ENCODE assay signal across 22 cellular contexts in the genomic region with DNA sequence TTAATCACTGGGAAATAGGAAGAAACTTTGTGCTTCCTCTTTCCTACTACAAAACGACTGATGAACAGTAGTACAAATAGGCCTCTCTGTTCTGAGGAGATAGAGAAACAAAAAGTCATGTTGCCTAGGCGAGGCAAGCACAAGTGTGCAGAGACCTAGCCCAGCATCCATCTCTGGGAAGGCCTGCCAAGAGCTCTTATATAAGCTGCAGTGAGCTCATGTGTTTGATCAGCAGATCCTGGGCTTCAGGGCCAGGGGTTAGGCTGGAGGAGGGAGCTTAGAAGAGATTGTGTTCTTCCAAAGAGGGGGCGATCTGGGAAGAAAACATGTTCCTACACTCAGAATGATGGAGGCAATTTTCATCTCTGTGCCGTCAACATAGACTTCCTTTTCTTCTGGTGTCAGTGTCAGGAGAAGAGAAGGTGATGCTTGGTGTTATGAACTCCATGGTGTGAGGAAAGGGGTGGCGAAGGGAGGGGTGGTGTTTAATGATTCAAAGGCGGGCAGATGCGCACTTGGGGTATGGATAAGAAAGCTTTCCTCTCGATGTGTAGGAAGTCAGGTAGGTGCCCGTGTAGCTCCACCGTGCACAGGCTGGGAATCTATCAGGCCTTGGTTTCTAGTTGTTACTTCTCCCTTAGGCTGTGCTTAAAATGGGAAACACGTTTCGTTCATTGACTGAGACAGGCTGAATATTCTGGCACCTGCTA. TPM values are rescaled to one million over a fixed set of nuclear protein-coding genes. Genes with fewer than 3 reads are reported as not detected.
DNase-seq lines count a peak whose midpoint lies in the region; ATAC-seq and TF ChIP-seq lines count a peak whose summit lies in the region.
"Had no signal": no experiment of that assay in that cellular context is flagged by ENCODE, and none has a peak within 500 bp of the region (broad histone marks: within the 10 kb centered on the region; RNA-seq: fewer than 3 reads in every experiment).

No MANE protein-coding gene starts in this region.

- intact Hi-C loops in right lobe of liver (cut with DNase I), result no loop called here
- intact Hi-C loops in stomach (cut with DNase I; ENCODE audit: low total_unique reads), result no loop called here

- 63% methylated on average over 11 of the region's 12 CpGs for WGBS in right lobe of liver (ENCODE audit: insufficient coverage, low coverage, low lambda C conversion rate, missing lambda C conversion rate)
- WGBS in stomach, 5 donors, result 72 to 78% (median 74%) methylated on average over 12 of the region's 12 CpGs

- no peak overlapping the region for H3K27ac ChIP-seq in right lobe of liver
- no peak overlapping the region for H3K27ac ChIP-seq in stomach
- H3K27ac ChIP-seq: A549, brain microvascular endothelial cell, neural progenitor cell had no signal

- no peak for TF ChIP-seq CTCF in choroid plexus epithelial cell (conservative IDR thresholded peaks at IDR 0.05; ENCODE audit: low read depth, low read length)
- TF ChIP-seq CTCF in right lobe of liver (IDR thresholded peaks at IDR 0.05), result no peak
- no peak for TF ChIP-seq CTCF in stomach (IDR thresholded peaks at IDR 0.05)

- DNase-seq in NCI-H2196 (lab: John Stamatoyannopoulos, UW; ENCODE audit: unreplicated experiment), result peak; percentile 58
- no peak for DNase-seq in NCI-H2196 treated with DMSO at 0.1 percent for 48 hours (lab: John Stamatoyannopoulos, UW; ENCODE audit: unreplicated experiment)
- peak; percentile 5 for DNase-seq in choroid plexus epithelial cell (ENCODE audit: low read depth)
- DNase-seq in right lobe of liver, result no peak
- peak; percentile 58 for DNase-seq in stomach
- DNase-seq in NCI-H2171 (lab: John Stamatoyannopoulos, UW), result no peak
- DNase-seq in activated T-cell treated with anti-CD3 and anti-CD28 coated beads for 4 hours, result no peak
- DNase-seq: activated B cell treated with CpG ODN at 0.5 μM for 24 hours; activated CD4-positive, alpha-beta T cell treated with anti-CD3 and anti-CD28 coated beads, Interleukin-2, amount 50 U/mL, for 4 hours; activated CD8-positive, alpha-beta memory T cell treated with anti-CD3 and anti-CD28 coated beads, Interleukin-2, amount 50 U/mL, for 4 hours; BE2C; brain microvascular endothelial cell; dermis blood vessel endothelial cell; NCI-H1048; NCI-H2081; SK-N-SH; stimulated activated CD4-positive, alpha-beta T cell treated with anti-CD3 and anti-CD28 coated beads, Interleukin-2, amount 100 ng/mL, for 48 hours; stimulated activated naive CD8-positive, alpha-beta T cell treated with anti-CD3 and anti-CD28 coated beads, Interleukin-15, amount 100 ng/mL, for 72 hours; T-helper 9 cell had no signal

- ATAC-seq in right lobe of liver (peak in 3 of 4 donors; percentile 30 to 66 (median 36)), HG03442 (IDR thresholded peaks at IDR 0.05; ENCODE audit: unreplicated experiment) (no peak)
- ATAC-seq: A549; stimulated activated naive CD8-positive, alpha-beta T cell treated with anti-CD3 and anti-CD28 coated beads, Interleukin-15, amount 100 ng/mL, for 72 hours had no signal

- no peak for TF ChIP-seq POLR2A in right lobe of liver (IDR thresholded peaks at IDR 0.05)
- no peak for TF ChIP-seq POLR2A in stomach (IDR thresholded peaks at IDR 0.05)

- no peaks in the 10 kb centered on the region for H3K9me3 ChIP-seq in right lobe of liver
- no peaks in the 10 kb centered on the region for H3K9me3 ChIP-seq in stomach
- H3K9me3 ChIP-seq: A549, BE2C, SK-N-SH had no signal

- H3K27me3 ChIP-seq in right lobe of liver (no peaks in the 10 kb centered on the region), stomach (no peaks in the 10 kb centered on the region)
- H3K27me3 ChIP-seq: BE2C, brain microvascular endothelial cell had no signal

- H3K4me3 ChIP-seq in choroid plexus epithelial cell (ENCODE audit: low read depth, low read length) (no peak overlapping the region), right lobe of liver (no peak overlapping the region), stomach (no peak overlapping the region)
- H3K4me3 ChIP-seq: A549, neural progenitor cell had no signal

- H3K4me1 ChIP-seq in right lobe of liver (no peaks in the 10 kb centered on the region), stomach (no peaks in the 10 kb centered on the region)
- H3K4me1 ChIP-seq: A549, BE2C, neural progenitor cell had no signal

- TF ChIP-seq EP300 in stomach (IDR thresholded peaks at IDR 0.05), result no peak

- H3K36me3 ChIP-seq in right lobe of liver (no peaks in the 10 kb centered on the region), stomach (no peaks in the 10 kb centered on the region)
- H3K36me3 ChIP-seq: BE2C, brain microvascular endothelial cell, neural progenitor cell had no signal

RNA-seq across cellular contexts. Expression of a gene that starts 29.5 kb away (rescaled TPM):
- 10 to 100 TPM in 2 of 6 experiments, 1 to 10 TPM in 4; 4.5 to 15.4 (median 8.2) TPM for total RNA-seq in right lobe of liver
- total RNA-seq in stomach, result 100 to 1,000 TPM in 1 of 5 donors, 10 to 100 TPM in 3, 1 to 10 TPM in 1; 2.9 to 343 (median 28.6) TPM
- polyA plus RNA-seq in stomach, result 1 to 10 TPM; 3.2 to 7.3 (median 5.7) TPM

Comparison
In these comparisons a context has a peak if more than half of its experiments do, and no peak if none do; other contexts are left out.
1. DNase-seq: peak in NCI-H2196 (single experiment), choroid plexus epithelial cell (single experiment) and stomach (single experiment); none in NCI-H2196 treated with DMSO at 0.1 percent for 48 hours (single experiment), right lobe of liver (0 of 3), NCI-H2171 (single experiment) and activated T-cell treated with anti-CD3 and anti-CD28 coated beads for 4 hours (single experiment).